In genomic region chr10:124589491-124590006, GRCh38 we compare ENCODE assay signal across 1 cellular context.
TF ChIP-seq lines count a peak whose summit lies in the region.

No MANE protein-coding gene starts in this region.

TF ChIP-seq in HepG2, 621 proteins besides CTCF, POLR2A, EP300 and RAD21 (continued from another document and continues in another):
- TF ChIP-seq AKNA (CRISPR knock-in tag; IDR thresholded peaks at IDR 0.05; ENCODE audit: borderline replicate concordance) (no peak), ZNF740 (CRISPR knock-in tag; IDR thresholded peaks at IDR 0.05) (no peak), PLRG1 (conservative IDR thresholded peaks at IDR 0.05) (no peak), NFIB (CRISPR knock-in tag; IDR thresholded peaks at IDR 0.05; ENCODE audit: borderline replicate concordance) (no peak), ZBTB42 (CRISPR knock-in tag; IDR thresholded peaks at IDR 0.05) (no peak), MZF1 (CRISPR knock-in tag; IDR thresholded peaks at IDR 0.05; ENCODE audit: borderline replicate concordance) (no peak), ZNF709 (CRISPR knock-in tag; IDR thresholded peaks at IDR 0.05) (no peak), NFYB (CRISPR knock-in tag; IDR thresholded peaks at IDR 0.05) (no peak), DPF2 (CRISPR knock-in tag; IDR thresholded peaks at IDR 0.05; ENCODE audit: borderline replicate concordance, low read depth) (no peak), LRRFIP1 (CRISPR knock-in tag; conservative IDR thresholded peaks at IDR 0.05) (no peak), ZBTB34 (CRISPR knock-in tag; IDR thresholded peaks at IDR 0.05) (no peak), HIVEP1 (CRISPR knock-in tag; IDR thresholded peaks at IDR 0.05) (no peak), MAFF (IDR thresholded peaks at IDR 0.05; ENCODE audit: low read depth, low read length) (no peak), ZNF143 (CRISPR knock-in tag; IDR thresholded peaks at IDR 0.05) (no peak), ZNF605 (CRISPR knock-in tag; IDR thresholded peaks at IDR 0.05) (no peak), FOSL1 (CRISPR knock-in tag; IDR thresholded peaks at IDR 0.05; ENCODE audit: borderline replicate concordance) (no peak), ELK4 (CRISPR knock-in tag; IDR thresholded peaks at IDR 0.05; ENCODE audit: borderline replicate concordance) (no peak), ASH2L (IDR thresholded peaks at IDR 0.05; ENCODE audit: insufficient read length, low read depth, low read length) (peak; percentile 36), SMAD1 (CRISPR knock-in tag; IDR thresholded peaks at IDR 0.05; ENCODE audit: borderline replicate concordance, low read depth) (no peak), E2F1 (CRISPR knock-in tag; IDR thresholded peaks at IDR 0.05) (no peak), TBX2 (CRISPR knock-in tag; IDR thresholded peaks at IDR 0.05; ENCODE audit: borderline replicate concordance) (peak; percentile 50), ZSCAN20 (CRISPR knock-in tag; IDR thresholded peaks at IDR 0.05; ENCODE audit: borderline replicate concordance) (no peak), JDP2 (CRISPR knock-in tag; IDR thresholded peaks at IDR 0.05; ENCODE audit: borderline replicate concordance) (no peak), ZBTB21 (CRISPR knock-in tag; IDR thresholded peaks at IDR 0.05) (no peak), CAMTA2 (CRISPR knock-in tag; IDR thresholded peaks at IDR 0.05; ENCODE audit: borderline replicate concordance) (no peak), XBP1 (CRISPR knock-in tag; IDR thresholded peaks at IDR 0.05) (no peak), LCORL (IDR thresholded peaks at IDR 0.05) (no peak), LCORL (CRISPR knock-in tag; IDR thresholded peaks at IDR 0.05) (peak; percentile 46; the same call in 1 of the 2 replicates), ZNF570 (CRISPR knock-in tag; IDR thresholded peaks at IDR 0.05; ENCODE audit: borderline replicate concordance) (no peak), RORA (CRISPR knock-in tag; IDR thresholded peaks at IDR 0.05) (no peak), SRSF4 (IDR thresholded peaks at IDR 0.05; ENCODE audit: low read depth, low read length, poor library complexity, severe bottlenecking) (no peak), SIN3B (IDR thresholded peaks at IDR 0.05; ENCODE audit: low read length) (no peak), ZNF121 (CRISPR knock-in tag; IDR thresholded peaks at IDR 0.05) (peak; percentile 35; the same call in 1 of the 2 replicates), PCBP1 (IDR thresholded peaks at IDR 0.05; ENCODE audit: borderline replicate concordance, low read depth, low read length) (no peak), DBP (CRISPR knock-in tag; IDR thresholded peaks at IDR 0.05; ENCODE audit: not compliant biosample characterization) (no peak), THRA (CRISPR knock-in tag; IDR thresholded peaks at IDR 0.05; ENCODE audit: borderline replicate concordance) (no peak), ZSCAN5A (CRISPR knock-in tag; IDR thresholded peaks at IDR 0.05; ENCODE audit: borderline replicate concordance) (no peak), ZNF281 (CRISPR knock-in tag; IDR thresholded peaks at IDR 0.05; ENCODE audit: borderline replicate concordance) (no peak), ZNF639 (CRISPR knock-in tag; conservative IDR thresholded peaks at IDR 0.05) (no peak), TFDP2 (CRISPR knock-in tag; IDR thresholded peaks at IDR 0.05) (no peak)
